Comparison of ENCODE assay signal across 1 cellular context in the genomic region with DNA sequence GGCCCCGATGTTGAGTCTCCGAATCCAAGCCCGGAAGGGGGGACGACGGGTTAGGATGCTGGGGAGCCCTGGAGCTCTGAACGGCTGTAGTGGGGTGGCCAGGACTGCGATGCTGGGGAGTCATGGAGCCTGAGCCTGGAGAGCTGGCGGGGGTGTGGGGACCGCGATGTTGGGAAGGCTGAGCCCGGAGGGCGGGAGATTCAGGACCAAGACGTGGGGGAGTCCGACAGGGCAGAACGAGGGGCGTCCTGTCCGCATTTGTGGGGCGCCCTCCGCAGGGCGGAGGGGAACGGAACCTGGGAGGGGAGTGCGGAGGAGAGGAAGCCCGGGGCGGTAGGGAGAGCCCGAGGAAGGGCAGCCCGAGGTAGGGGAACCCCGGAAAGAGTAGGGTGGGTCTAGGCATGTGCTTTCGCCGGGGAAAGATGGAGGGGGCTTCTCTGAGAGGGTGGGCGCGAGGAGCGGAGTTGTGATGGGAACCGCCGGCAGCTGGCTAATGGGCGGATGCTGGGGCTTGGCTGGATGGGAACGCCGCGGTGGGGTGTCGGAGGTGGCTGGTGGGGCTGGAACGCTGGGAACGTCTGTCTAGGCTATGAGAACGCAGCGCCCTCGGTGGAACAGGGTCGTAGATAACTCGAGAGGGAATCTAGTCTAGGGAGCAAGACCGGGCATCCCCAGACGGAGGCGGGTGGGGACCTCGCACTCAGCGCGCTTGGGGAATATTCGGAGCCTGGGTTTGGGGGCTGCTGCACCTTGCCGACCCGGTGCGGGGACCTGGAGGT.
TF ChIP-seq lines count a peak whose summit lies in the region.

No MANE protein-coding gene starts in this region.

TF ChIP-seq in IMR-90, 13 proteins besides CTCF, POLR2A, EP300 and RAD21:
- TF ChIP-seq MAFK (IDR thresholded peaks at IDR 0.05; ENCODE audit: low read depth, low read length) (no peak), CEBPB (IDR thresholded peaks at IDR 0.05; ENCODE audit: low read depth, low read length) (no peak), MXI1 (IDR thresholded peaks at IDR 0.05; ENCODE audit: borderline replicate concordance, low read depth, low read length) (no peak)
- TF ChIP-seq, protein P1, sequence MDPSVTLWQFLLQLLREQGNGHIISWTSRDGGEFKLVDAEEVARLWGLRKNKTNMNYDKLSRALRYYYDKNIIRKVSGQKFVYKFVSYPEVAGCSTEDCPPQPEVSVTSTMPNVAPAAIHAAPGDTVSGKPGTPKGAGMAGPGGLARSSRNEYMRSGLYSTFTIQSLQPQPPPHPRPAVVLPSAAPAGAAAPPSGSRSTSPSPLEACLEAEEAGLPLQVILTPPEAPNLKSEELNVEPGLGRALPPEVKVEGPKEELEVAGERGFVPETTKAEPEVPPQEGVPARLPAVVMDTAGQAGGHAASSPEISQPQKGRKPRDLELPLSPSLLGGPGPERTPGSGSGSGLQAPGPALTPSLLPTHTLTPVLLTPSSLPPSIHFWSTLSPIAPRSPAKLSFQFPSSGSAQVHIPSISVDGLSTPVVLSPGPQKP (IDR thresholded peaks at IDR 0.05; ENCODE audit: borderline replicate concordance, low read depth, low read length): no peak
TF ChIP-seq in IMR-90: peak in this region for 0.
